In genomic region chr1:170460379-170460778, GRCh38 we compare ENCODE assay signal across 1 cellular context.
TF ChIP-seq lines count a peak whose summit lies in the region.

No MANE protein-coding gene starts in this region.

TF ChIP-seq in SK-N-SH, 30 proteins besides CTCF, POLR2A, EP300 and RAD21 (continued from another document):
- TF ChIP-seq POLR2AphosphoS5 (IDR thresholded peaks at IDR 0.05; ENCODE audit: low read depth, low read length) (no peak), YY1 (IDR thresholded peaks at IDR 0.05; ENCODE audit: low read depth) (no peak), RFX5 (IDR thresholded peaks at IDR 0.05; ENCODE audit: low read length) (no peak)
